Comparison of ENCODE assay signal across 21 cellular contexts in genomic region chr2:71779306-71779855, GRCh38.
DNase-seq lines count a peak whose midpoint lies in the region; ATAC-seq and TF ChIP-seq lines count a peak whose summit lies in the region.
"Had no signal": no experiment of that assay in that cellular context is flagged by ENCODE, and none has a peak within 500 bp of the region (broad histone marks: within the 10 kb centered on the region; RNA-seq: fewer than 3 reads in every experiment).

No MANE protein-coding gene starts in this region.

- H4K8ac ChIP-seq in IMR-90 (ENCODE audit: low read depth in 2 of 2, low read length in 2 of 2), result no peak overlapping the region

- no peak overlapping the region for H2BK5ac ChIP-seq in IMR-90 (ENCODE audit: low read depth, low read length, poor library complexity, severe bottlenecking)

- ATAC-seq in IMR-90 (ENCODE audit: low read depth) (no peak; the same call in 1 of the 2 replicates), GM21447 (IDR thresholded peaks at IDR 0.05; ENCODE audit: unreplicated experiment) (no peak)
- ATAC-seq: T-helper 17 cell had no signal

- H2AK5ac ChIP-seq in IMR-90 (ENCODE audit: low read depth, low read length), result no peak overlapping the region

- TF ChIP-seq CTCF in AG04450 (IDR thresholded peaks at IDR 0.05; ENCODE audit: low read depth, low read length) (no peak), IMR-90 (conservative IDR thresholded peaks at IDR 0.05; ENCODE audit: low read depth, low read length) (no peak), chondrocyte (IDR thresholded peaks at IDR 0.05) (peak; percentile 5), mesothelial cell of epicardium (IDR thresholded peaks at IDR 0.05; ENCODE audit: unreplicated experiment) (no peak)

- H3K27ac ChIP-seq in AG04450 (ENCODE audit: low read depth, low read length) (peak overlapping the region; percentile 70), IMR-90 (ENCODE audit: insufficient read depth, low read length) (no peak overlapping the region)
- H3K27ac ChIP-seq: heart right ventricle, RWPE1, skin epidermis had no signal

- H2BK20ac ChIP-seq in IMR-90 (ENCODE audit: low read depth, low read length), result 0 out of 2 replicates have a peak overlapping the region, but pooled peaks have one; percentile 65

- no peak overlapping the region for H3K4me3 Mint-ChIP-seq in chondrocyte (ENCODE audit: unreplicated experiment)
- H3K4me3 Mint-ChIP-seq in mesothelial cell of epicardium, result no peak overlapping the region
- no peak overlapping the region for H3K4me3 Mint-ChIP-seq in activated T-helper 1 cell treated with anti-CD3 and anti-CD28 coated beads, Interleukin-12 subunit alpha, Interleukin-12 subunit beta, Interleukin-2, Interleukin-4 antibody, amounts not matched to agents 30 ng/mL and 10 ng/mL and 1 ng/mL, durations not matched to agents 14 hours and 24 hours and 36 hours
- H3K4me3 Mint-ChIP-seq: activated B cell treated with CpG ODN at 0.5 μM for 24 hours; dendritic cell treated with granulocyte-macrophage colony-stimulating factor and Interleukin-4, amounts not matched to agents 40 ng/mL and 50 ng/mL, for 4 days; HFFc6; T-helper 17 cell had no signal

- H3K79me1 ChIP-seq in IMR-90 (ENCODE audit: low read depth in 1 of 2, low read length in 2 of 2), result no peaks in the 10 kb centered on the region

- H3K27me3 ChIP-seq in AG04450 (ENCODE audit: control insufficient read depth, insufficient read depth, low read length) (peaks cover 7% of the 10 kb centered on the region), IMR-90 (ENCODE audit: control insufficient read depth, insufficient read depth, low read length) (peaks cover 18% of the 10 kb centered on the region)
- H3K27me3 ChIP-seq: heart right ventricle had no signal

- peaks cover 9% of the 10 kb centered on the region for H3K4me1 ChIP-seq in IMR-90 (ENCODE audit: control insufficient read depth, insufficient read depth, low read length)
- H3K4me1 ChIP-seq: heart right ventricle had no signal

- no peak overlapping the region for H4K91ac ChIP-seq in IMR-90 (ENCODE audit: insufficient read depth, low read depth, low read length)

- no peak for TF ChIP-seq POLR2A in IMR-90 (IDR thresholded peaks at IDR 0.05; ENCODE audit: low read depth, low read length)

- H3K36me3 ChIP-seq in IMR-90 (ENCODE audit: control insufficient read depth, insufficient read depth, low read length), result no peaks in the 10 kb centered on the region
- H3K36me3 ChIP-seq: heart right ventricle had no signal

- DNase-seq in AG04450 (ENCODE audit: low read depth, low spot score) (peak; percentile 39), IMR-90 (peak; percentile 50), chondrocyte (ENCODE audit: low spot score) (no peak), mesothelial cell of epicardium (ENCODE audit: low spot score in 2 of 2, unreplicated experiment in 2 of 2) (peak in 1 of 2 experiments; percentile 39), NCI-H345 (lab: John Stamatoyannopoulos, UW) (no peak), HUDEP-2 (lab: John Stamatoyannopoulos, UW; ENCODE audit: unreplicated experiment in 76 of 76) (no peak)
- no peak for DNase-seq in activated T-helper 1 cell treated with anti-CD3 and anti-CD28 coated beads, Interleukin-12 subunit alpha, Interleukin-12 subunit beta, Interleukin-2, Interleukin-4 antibody, amounts not matched to agents 30 ng/mL and 10 ng/mL and 1 ng/mL, durations not matched to agents 14 hours and 24 hours and 36 hours (ENCODE audit: low spot score)
- DNase-seq: activated B cell treated with CpG ODN at 0.5 μM for 24 hours; activated gamma-delta T cell; anterior cingulate cortex; heart right ventricle; HFFc6; NCI-H1694 treated with DMSO at 0.1 percent for 48 hours; NCI-H226; NK-92 treated with Interleukin-12 subunit alpha and Interleukin-12 subunit beta, amount 100 ng/mL, for 24 hours; nucleus accumbens; T-helper 17 cell had no signal

- H3K27ac Mint-ChIP-seq in chondrocyte (ENCODE audit: unreplicated experiment) (no peak overlapping the region), mesothelial cell of epicardium (peak overlapping the region; percentile 87)
- H3K27ac Mint-ChIP-seq in activated T-helper 1 cell treated with anti-CD3 and anti-CD28 coated beads, Interleukin-12 subunit alpha, Interleukin-12 subunit beta, Interleukin-2, Interleukin-4 antibody, amounts not matched to agents 30 ng/mL and 10 ng/mL and 1 ng/mL, durations not matched to agents 14 hours and 24 hours and 36 hours, result no peak overlapping the region
- H3K27ac Mint-ChIP-seq: activated B cell treated with CpG ODN at 0.5 μM for 24 hours; dendritic cell treated with granulocyte-macrophage colony-stimulating factor and Interleukin-4, amounts not matched to agents 40 ng/mL and 50 ng/mL, for 4 days; HFFc6; T-helper 17 cell had no signal

- H3K4me3 ChIP-seq in AG04450 (ENCODE audit: low read depth, low read length) (no peak overlapping the region), IMR-90 (ENCODE audit: insufficient read depth, low read depth, low read length) (no peak overlapping the region)
- H3K4me3 ChIP-seq: heart right ventricle, skin epidermis had no signal

- no peak overlapping the region for H3K14ac ChIP-seq in IMR-90 (replicated peaks; ENCODE audit: low read depth, low read length)

- no peaks in the 10 kb centered on the region for H3K36me3 Mint-ChIP-seq in chondrocyte (ENCODE audit: low read depth)
- no peaks in the 10 kb centered on the region for H3K36me3 Mint-ChIP-seq in mesothelial cell of epicardium
- H3K36me3 Mint-ChIP-seq in activated T-helper 1 cell treated with anti-CD3 and anti-CD28 coated beads, Interleukin-12 subunit alpha, Interleukin-12 subunit beta, Interleukin-2, Interleukin-4 antibody, amounts not matched to agents 30 ng/mL and 10 ng/mL and 1 ng/mL, durations not matched to agents 14 hours and 24 hours and 36 hours (ENCODE audit: low read depth), result no peaks in the 10 kb centered on the region

- H3K9me3 Mint-ChIP-seq in chondrocyte (ENCODE audit: low read depth), result no peaks in the 10 kb centered on the region
- H3K9me3 Mint-ChIP-seq in mesothelial cell of epicardium, result no peaks in the 10 kb centered on the region
- no peaks in the 10 kb centered on the region for H3K9me3 Mint-ChIP-seq in activated T-helper 1 cell treated with anti-CD3 and anti-CD28 coated beads, Interleukin-12 subunit alpha, Interleukin-12 subunit beta, Interleukin-2, Interleukin-4 antibody, amounts not matched to agents 30 ng/mL and 10 ng/mL and 1 ng/mL, durations not matched to agents 14 hours and 24 hours and 36 hours
- H3K9me3 Mint-ChIP-seq: activated B cell treated with CpG ODN at 0.5 μM for 24 hours; dendritic cell treated with granulocyte-macrophage colony-stimulating factor and Interleukin-4, amounts not matched to agents 40 ng/mL and 50 ng/mL, for 4 days; HFFc6 had no signal

- H3K23ac ChIP-seq in IMR-90 (ENCODE audit: low read depth, low read length), result no peak overlapping the region

- H3K18ac ChIP-seq in IMR-90 (ENCODE audit: low read depth, low read length), result no peak overlapping the region

- no peak overlapping the region for H3K4me2 ChIP-seq in IMR-90 (ENCODE audit: low read depth, low read length)

- no TSS peak for BruUV-seq in IMR-90 (replicated peaks; lab: Mats Ljungman, UMichigan)

- no peak overlapping the region for H2AK9ac ChIP-seq in IMR-90 (replicated peaks; ENCODE audit: low read depth, low read length, poor library complexity)

- H2BK120ac ChIP-seq in IMR-90 (ENCODE audit: low read depth, low read length), result no peak overlapping the region; the same call in 1 of the 2 replicates

- H3K4me1 Mint-ChIP-seq in chondrocyte (ENCODE audit: low read depth) (peaks cover 19% of the 10 kb centered on the region), mesothelial cell of epicardium (peaks cover 39% of the 10 kb centered on the region)
- H3K4me1 Mint-ChIP-seq in activated T-helper 1 cell treated with anti-CD3 and anti-CD28 coated beads, Interleukin-12 subunit alpha, Interleukin-12 subunit beta, Interleukin-2, Interleukin-4 antibody, amounts not matched to agents 30 ng/mL and 10 ng/mL and 1 ng/mL, durations not matched to agents 14 hours and 24 hours and 36 hours (ENCODE audit: low read depth), result no peaks in the 10 kb centered on the region
- H3K4me1 Mint-ChIP-seq: activated B cell treated with CpG ODN at 0.5 μM for 24 hours, T-helper 17 cell had no signal

- H2AFZ ChIP-seq in IMR-90 (replicated peaks; ENCODE audit: low read length, poor library complexity), result no peak overlapping the region

- H4K20me1 ChIP-seq in IMR-90 (ENCODE audit: insufficient read depth, low read length), result no peaks in the 10 kb centered on the region; the same call in 1 of the 2 replicates

- H3K4ac ChIP-seq in IMR-90 (ENCODE audit: low read depth, low read length), result peak overlapping the region; percentile 35; the same call in 1 of the 2 replicates

- CTCF ChIA-PET in AG04450 (lab: Charles Lee), result interaction anchor here (0.7 to 5.3 kb wide), 12 partner anchors 9 to 801 kb away, joined by 3 to 34 read pairs (median 4); no protein-coding TSS in a partner anchor
- CTCF ChIA-PET in IMR-90 (lab: Yijun Ruan, JAX), result interaction anchor here (1.2 to 1.3 kb wide), 2 partner anchors 19 to 32 kb away, joined by 3 to 8 read pairs; no protein-coding TSS in a partner anchor

- TF ChIP-seq RAD21 in IMR-90 (IDR thresholded peaks at IDR 0.05; ENCODE audit: low read length), result no peak

- H3K9me1 ChIP-seq in IMR-90 (ENCODE audit: insufficient read depth, low read length), result peaks cover 12% of the 10 kb centered on the region; the same call in 1 of the 2 replicates

- POLR2A ChIA-PET in AG04450 (lab: Yijun Ruan, JAX), result interaction anchor here (1.2 kb wide), 1 partner anchor 104 kb away, joined by 3 read pairs; no protein-coding TSS in a partner anchor
- POLR2A ChIA-PET in IMR-90 (lab: Charles Lee; ENCODE audit: unreplicated experiment), result no interaction called here

- no peaks in the 10 kb centered on the region for H3K9me3 ChIP-seq in AG04450 (ENCODE audit: control insufficient read depth, insufficient read depth, low read length)
- H3K9me3 ChIP-seq in IMR-90 (ENCODE audit: control insufficient read depth, insufficient read depth, low read length), result no peaks in the 10 kb centered on the region
- H3K9me3 ChIP-seq: heart right ventricle had no signal

- no CpG with 5 or more reads among the region's 6 CpGs for WGBS in IMR-90 (ENCODE audit: extremely low coverage in 2 of 2, insufficient read length in 1 of 2), 2 experiments

- no peak overlapping the region for H3K9ac ChIP-seq in IMR-90 (ENCODE audit: low read depth, low read length)

- in situ Hi-C loops in IMR-90 (cut with MboI; ENCODE audit: low sequenced_read_pairs), result loop anchor here (25.0 kb wide), 1 partner anchor 958 kb away; no protein-coding TSS in a partner anchor

- H3K56ac ChIP-seq in IMR-90 (ENCODE audit: extremely low read depth, insufficient read depth, low read length), result no peak overlapping the region

- H4K5ac ChIP-seq in IMR-90 (ENCODE audit: low read depth, low read length), result no peak overlapping the region

- no peak overlapping the region for H2BK15ac ChIP-seq in IMR-90 (ENCODE audit: low read depth, low read length)

- dilution Hi-C loops in IMR-90 (cut with HindIII; ENCODE audit: low sequenced_read_pairs, unreplicated experiment), result no loop called here

- H3K27me3 Mint-ChIP-seq in chondrocyte (ENCODE audit: low read depth) (peaks cover 5% of the 10 kb centered on the region), mesothelial cell of epicardium (ENCODE audit: low read depth) (no peaks in the 10 kb centered on the region)
- peaks cover 2% of the 10 kb centered on the region for H3K27me3 Mint-ChIP-seq in activated T-helper 1 cell treated with anti-CD3 and anti-CD28 coated beads, Interleukin-12 subunit alpha, Interleukin-12 subunit beta, Interleukin-2, Interleukin-4 antibody, amounts not matched to agents 30 ng/mL and 10 ng/mL and 1 ng/mL, durations not matched to agents 14 hours and 24 hours and 36 hours (ENCODE audit: insufficient read depth)
- H3K27me3 Mint-ChIP-seq: activated B cell treated with CpG ODN at 0.5 μM for 24 hours had no signal

- intact Hi-C loops in IMR-90 (cut with micrococcal nuclease), result no loop called here
- intact Hi-C loops in activated T-helper 1 cell treated with anti-CD3 and anti-CD28 coated beads, Interleukin-12 subunit alpha, Interleukin-12 subunit beta, Interleukin-2, Interleukin-4 antibody, amounts not matched to agents 30 ng/mL and 10 ng/mL and 1 ng/mL, durations not matched to agents 14 hours and 24 hours and 36 hours (cut with micrococcal nuclease), result no loop called here

Comparison
In these comparisons a context has a peak if more than half of its experiments do, and no peak if none do; other contexts are left out.
1. DNase-seq: peak in AG04450 (single experiment) and IMR-90 (single experiment); none in chondrocyte (single experiment), NCI-H345 (single experiment), activated T-helper 1 cell treated with anti-CD3 and anti-CD28 coated beads, Interleukin-12 subunit alpha, Interleukin-12 subunit beta, Interleukin-2, Interleukin-4 antibody, amounts not matched to agents 30 ng/mL and 10 ng/mL and 1 ng/mL, durations not matched to agents 14 hours and 24 hours and 36 hours (single experiment) and HUDEP-2 (0 of 76).